In the genomic region with DNA sequence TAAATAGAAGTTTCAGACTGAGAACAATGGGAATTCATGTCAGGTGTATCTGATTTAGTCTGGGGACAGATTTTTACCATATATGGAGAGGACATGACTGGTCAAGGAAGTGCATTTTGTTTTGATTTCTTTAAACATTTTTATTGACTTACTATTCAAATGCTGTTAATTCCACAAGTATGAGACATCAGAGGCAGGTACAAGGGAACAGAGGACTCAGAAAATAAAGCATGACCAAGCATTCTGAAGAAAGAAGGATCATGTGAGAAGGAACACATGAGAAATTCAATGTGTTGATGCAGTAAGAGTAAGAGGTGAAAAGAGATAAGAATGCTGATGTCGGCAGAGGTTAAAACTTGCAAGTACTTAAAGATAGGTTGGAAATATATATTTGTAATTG, we compare ENCODE assay signal across 24 cellular contexts.
A peak's percentile ranks its signal among the peaks of the same experiment; 100 is the strongest.
DNase-seq lines count a peak whose midpoint lies in the region; ATAC-seq, FAIRE-seq and TF ChIP-seq lines count a peak whose summit lies in the region.
"Had no signal": no experiment of that assay in that cellular context is flagged by ENCODE, and none has a peak within 500 bp of the region (broad histone marks: within the 10 kb centered on the region; RNA-seq: fewer than 3 reads in every experiment).

No MANE protein-coding gene starts in this region.

- TF ChIP-seq POLR2A in A549 (IDR thresholded peaks at IDR 0.05; ENCODE audit: low read length), result no peak

- 16% methylated on average over 1 of the region's 1 CpG for WGBS in A549 (ENCODE audit: missing lambda C conversion rate)

- CTCF ChIA-PET in A549 (lab: Yijun Ruan, JAX) (no interaction called here), HEK293T (lab: Yijun Ruan, JAX) (no interaction called here)

- TF ChIP-seq EP300 in A549 (IDR thresholded peaks at IDR 0.05), result no peak

- H3K4me2 ChIP-seq in A549, result no peak overlapping the region

- FAIRE-seq in A549 (lab: Jason Lieb, UNC) (no peak), bronchial epithelial cell (lab: Jason Lieb, UNC) (no peak)
- FAIRE-seq: A204.1, TTC549 had no signal

- no peak for ATAC-seq in A549
- ATAC-seq: upper lobe of right lung had no signal

- H3K4me1 ChIP-seq in A549, result no peaks in the 10 kb centered on the region
- H3K4me1 ChIP-seq: HAP-1, upper lobe of right lung had no signal

- POLR2A ChIA-PET in A549 (lab: Yijun Ruan, JAX) (no interaction called here), HEK293T (lab: Yijun Ruan, JAX) (no interaction called here)

- TF ChIP-seq CTCF in A549 (IDR thresholded peaks at IDR 0.05), result no peak
- TF ChIP-seq CTCF in bronchial epithelial cell (IDR thresholded peaks at IDR 0.05; ENCODE audit: insufficient read depth, low read length, severe bottlenecking), result no peak

- H3K27me3 ChIP-seq in bronchial epithelial cell (ENCODE audit: control insufficient read depth, insufficient read depth, low read length), result no peaks in the 10 kb centered on the region
- H3K27me3 ChIP-seq: upper lobe of right lung had no signal

- no peaks in the 10 kb centered on the region for H3K9me3 ChIP-seq in A549
- H3K9me3 ChIP-seq: HAP-1, upper lobe of right lung had no signal

- DNase-seq in A549 (ENCODE audit: low read depth in 1 of 2, low spot score in 1 of 2), result peak in 1 of 2 experiments; percentile 40
- peak; percentile 73 for DNase-seq in M059J (ENCODE audit: low read depth)
- DNase-seq in bronchial epithelial cell (ENCODE audit: low read depth), result peak; percentile 97
- DNase-seq in iris pigment epithelial cell (ENCODE audit: low read depth), result peak; percentile 45
- no peak for DNase-seq in HEK293T (ENCODE audit: extremely low spot score)
- no peak for DNase-seq in epidermal melanocyte (ENCODE audit: insufficient read length, low spot score)
- no peak for DNase-seq in NCI-H1694 treated with DMSO at 0.1 percent for 48 hours (lab: John Stamatoyannopoulos, UW)
- no peak for DNase-seq in SHP77 treated with DMSO at 0.1 percent for 48 hours (lab: John Stamatoyannopoulos, UW)
- DNase-seq: activated CD4-positive, alpha-beta T cell treated with anti-CD3 and anti-CD28 coated beads, Interleukin-2, amount 10 ng/mL, durations not matched to agents 7 days and 5 days; activated effector memory CD4-positive, alpha-beta T cell treated with anti-CD3 and anti-CD28 coated beads, Interleukin-2, amount 50 U/mL, for 16 hours; amniotic stem cell; cerebellar nuclear complex; effector CD8-positive, alpha-beta T cell; GDM1; midbrain; NCI-H2029; NK-92 treated with Interleukin-12 subunit alpha and Interleukin-12 subunit beta, amount 100 ng/mL, for 24 hours; stimulated activated CD4-positive, alpha-beta T cell treated with anti-CD3 and anti-CD28 coated beads, Interleukin-4, amount 100 ng/mL, for 24 hours; SW 1271; upper lobe of right lung had no signal

- H3K36me3 ChIP-seq in bronchial epithelial cell (ENCODE audit: control insufficient read depth, insufficient read depth, low read length), result no peaks in the 10 kb centered on the region
- H3K36me3 ChIP-seq: HAP-1, upper lobe of right lung had no signal

- H3K4me3 ChIP-seq in A549 (no peak overlapping the region), bronchial epithelial cell (ENCODE audit: low read depth, low read length) (no peak overlapping the region)
- H3K4me3 ChIP-seq: HAP-1, upper lobe of right lung had no signal

- TF ChIP-seq RAD21 in A549 (conservative IDR thresholded peaks at IDR 0.05 in 1 of 2, IDR thresholded peaks at IDR 0.05 in 1 of 2), result no peak

- no peak overlapping the region for H3K27ac ChIP-seq in A549
- H3K27ac ChIP-seq: C4-2B, upper lobe of right lung had no signal

TF ChIP-seq in A549, 52 proteins besides CTCF, POLR2A, EP300 and RAD21:
- TF ChIP-seq POLR2AphosphoS2 (conservative IDR thresholded peaks at IDR 0.05; ENCODE audit: low read length) (no peak), RCOR1 (IDR thresholded peaks at IDR 0.05; ENCODE audit: low read depth, low read length) (no peak), MAFK (IDR thresholded peaks at IDR 0.05; ENCODE audit: partially characterized antibody) (peak; percentile 45), HEYL (CRISPR knock-in tag; IDR thresholded peaks at IDR 0.05) (no peak)
- TF ChIP-seq, protein P1, sequence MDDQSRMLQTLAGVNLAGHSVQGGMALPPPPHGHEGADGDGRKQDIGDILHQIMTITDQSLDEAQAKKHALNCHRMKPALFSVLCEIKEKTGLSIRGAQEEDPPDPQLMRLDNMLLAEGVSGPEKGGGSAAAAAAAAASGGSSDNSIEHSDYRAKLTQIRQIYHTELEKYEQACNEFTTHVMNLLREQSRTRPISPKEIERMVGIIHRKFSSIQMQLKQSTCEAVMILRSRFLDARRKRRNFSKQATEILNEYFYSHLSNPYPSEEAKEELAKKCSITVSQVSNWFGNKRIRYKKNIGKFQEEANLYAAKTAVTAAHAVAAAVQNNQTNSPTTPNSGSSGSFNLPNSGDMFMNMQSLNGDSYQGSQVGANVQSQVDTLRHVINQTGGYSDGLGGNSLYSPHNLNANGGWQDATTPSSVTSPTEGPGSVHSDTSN (IDR thresholded peaks at IDR 0.05), result no peak

TF ChIP-seq in HEK293T, 16 proteins besides CTCF, POLR2A, EP300 and RAD21:
- no peak for TF ChIP-seq SUZ12 (IDR thresholded peaks at IDR 0.05)
- no peak for TF ChIP-seq ARNT (IDR thresholded peaks at IDR 0.05)
- TF ChIP-seq NFRKB (IDR thresholded peaks at IDR 0.05), result no peak
- TF ChIP-seq ZNF384 (IDR thresholded peaks at IDR 0.05), result no peak
- no peak for TF ChIP-seq LEF1 (IDR thresholded peaks at IDR 0.05; ENCODE audit: borderline replicate concordance)
- no peak for TF ChIP-seq TARDBP (IDR thresholded peaks at IDR 0.05)

Comparison
In these comparisons a context has a peak if more than half of its experiments do, and no peak if none do; other contexts are left out.
1. DNase-seq: peak in M059J (single experiment), bronchial epithelial cell (single experiment) and iris pigment epithelial cell (single experiment); none in HEK293T (single experiment), epidermal melanocyte (single experiment), NCI-H1694 treated with DMSO at 0.1 percent for 48 hours (single experiment) and SHP77 treated with DMSO at 0.1 percent for 48 hours (single experiment).